ENCODE assay signal across 19 cellular contexts in the genomic region with DNA sequence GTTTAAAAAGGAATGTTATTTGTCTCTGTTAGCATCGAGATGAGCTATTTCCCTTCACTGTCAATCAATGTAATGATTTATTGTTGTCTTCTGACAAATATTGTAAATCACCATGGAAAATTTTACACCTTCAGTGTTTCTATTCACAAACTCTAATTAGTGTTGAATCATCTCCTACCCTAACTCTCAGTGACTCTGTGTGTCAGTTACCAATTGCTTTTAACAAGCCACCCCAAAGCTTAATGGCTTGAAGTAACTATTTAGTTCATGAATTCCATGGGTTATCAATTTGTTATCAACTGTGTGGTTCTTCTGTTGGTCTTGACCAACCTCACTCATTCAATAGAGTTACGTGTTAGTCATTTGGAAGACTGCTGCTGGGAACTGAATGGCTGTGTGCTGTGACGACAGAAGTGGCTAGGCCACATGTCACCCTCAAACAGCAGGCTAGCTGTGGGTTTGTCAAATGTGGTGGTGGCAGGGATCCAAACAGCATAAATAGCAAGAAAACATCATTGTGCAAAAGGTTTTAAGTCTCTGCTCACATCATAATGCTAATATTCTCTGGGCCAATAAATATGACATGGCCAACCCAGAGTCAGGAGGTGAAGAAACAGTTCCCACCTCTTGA.
DNase-seq lines count a peak whose midpoint lies in the region; ATAC-seq and TF ChIP-seq lines count a peak whose summit lies in the region.
"Had no signal": no experiment of that assay in that cellular context is flagged by ENCODE, and none has a peak within 500 bp of the region (broad histone marks: within the 10 kb centered on the region; RNA-seq: fewer than 3 reads in every experiment).

No MANE protein-coding gene starts in this region.

- H2BK12ac ChIP-seq in neuronal stem cell (ENCODE audit: low read length), result no peak overlapping the region

- no peak overlapping the region for H3K27ac ChIP-seq in DND-41 (ENCODE audit: low read length)
- H3K27ac ChIP-seq in neuronal stem cell (replicated peaks; ENCODE audit: low read length), result no peak overlapping the region

- no peak overlapping the region for H4K8ac ChIP-seq in neuronal stem cell (ENCODE audit: low read depth, low read length)

- no peak overlapping the region for H4K91ac ChIP-seq in neuronal stem cell (ENCODE audit: low read depth, low read length, poor library complexity)

- 0 out of 3 replicates have a peak, but pooled peaks have one; percentile 40 for ATAC-seq in DND-41 (ENCODE audit: insufficient read depth, low read depth)
- ATAC-seq in HG02798 (IDR thresholded peaks at IDR 0.05; ENCODE audit: poor library complexity, unreplicated experiment), result no peak
- ATAC-seq: SK-N-SH treated with all-trans-retinoic acid at 6 μM for 48 hours, T-cell had no signal

- H2BK5ac ChIP-seq in neuronal stem cell (ENCODE audit: low read length), result no peak overlapping the region

- no peaks in the 10 kb centered on the region for H3K79me1 ChIP-seq in neuronal stem cell (ENCODE audit: low read depth, low read length)

- no peak overlapping the region for H2AK5ac ChIP-seq in neuronal stem cell (ENCODE audit: low read depth, low read length)

- H2AFZ ChIP-seq in DND-41 (ENCODE audit: low read depth, low read length), result 0 out of 2 replicates have a peak overlapping the region, but pooled peaks have one; percentile 27
- H2AFZ ChIP-seq in neuronal stem cell (ENCODE audit: low read length), result peak overlapping the region; percentile 53

- H3K27me3 ChIP-seq in DND-41 (ENCODE audit: insufficient read depth, low read length, poor library complexity) (no peaks in the 10 kb centered on the region), neuronal stem cell (ENCODE audit: control insufficient read depth in 3 of 3, insufficient read depth in 3 of 3, low read depth in 1 of 3, low read length in 3 of 3) (no peaks in the 10 kb centered on the region)
- H3K27me3 ChIP-seq: MG63 had no signal

- H2BK120ac ChIP-seq in neuronal stem cell (ENCODE audit: low read depth, low read length), result no peak overlapping the region

- DNase-seq in DND-41 (peak; percentile 10), LHCN-M2 (ENCODE audit: low read depth) (peak; percentile 9), astrocyte of the spinal cord (ENCODE audit: low read depth, low spot score) (peak; percentile 7), neuronal stem cell (ENCODE audit: low spot score) (no peak), NCI-H128 (lab: John Stamatoyannopoulos, UW; ENCODE audit: unreplicated experiment) (no peak), NCI-H82 treated with DMSO at 0.1 percent for 48 hours (lab: John Stamatoyannopoulos, UW; ENCODE audit: unreplicated experiment) (no peak)
- DNase-seq: DMS 273 treated with DMSO at 0.1 percent for 48 hours, HCEC 1CT, Karpas-422, MG63, NCI-H1105 treated with DMSO at 0.1 percent for 48 hours, NCI-H1694 treated with DMSO at 0.1 percent for 48 hours, NCI-H774, OCI-M1, RPMI8226, SHP77 treated with DMSO at 0.1 percent for 48 hours had no signal

- no peak for TF ChIP-seq CTCF in DND-41 (IDR thresholded peaks at IDR 0.05; ENCODE audit: borderline replicate concordance, extremely low read depth, low read length, poor library complexity, severe bottlenecking)
- no peak for TF ChIP-seq CTCF in astrocyte of the spinal cord (IDR thresholded peaks at IDR 0.05; ENCODE audit: low read depth, low read length)

- peaks cover 4% of the 10 kb centered on the region for H3K9me3 ChIP-seq in DND-41 (ENCODE audit: insufficient read depth, low read length, severe bottlenecking)
- H3K9me3 ChIP-seq in neuronal stem cell (replicated peaks in 1 of 2; ENCODE audit: control insufficient read depth in 2 of 2, insufficient read depth in 1 of 2, low read depth in 1 of 2, low read length in 2 of 2), result no peaks in the 10 kb centered on the region
- H3K9me3 ChIP-seq: MG63 had no signal

- H3K4me2 ChIP-seq in DND-41 (ENCODE audit: insufficient read depth, low read length) (no peak overlapping the region), neuronal stem cell (ENCODE audit: insufficient read depth, low read length, poor library complexity, severe bottlenecking) (no peak overlapping the region)

- H3K9ac ChIP-seq in DND-41 (ENCODE audit: low read depth, low read length), result no peak overlapping the region
- H3K9ac ChIP-seq in neuronal stem cell (ENCODE audit: low read depth, low read length, poor library complexity), result no peak overlapping the region

- H3K18ac ChIP-seq in neuronal stem cell (ENCODE audit: low read length), result no peak overlapping the region

- no peaks in the 10 kb centered on the region for H3K79me2 ChIP-seq in DND-41 (ENCODE audit: insufficient read depth, low read length)

- H3K14ac ChIP-seq in neuronal stem cell (ENCODE audit: low read length), result no peak overlapping the region

- in situ Hi-C loops in astrocyte of the spinal cord (cut with HindIII; ENCODE audit: low sequenced_read_pairs), result no loop called here

- no CpG with 5 or more reads among the region's 3 CpGs for WGBS in neuronal stem cell (ENCODE audit: extremely low coverage in 2 of 2, insufficient read length in 2 of 2, insufficient replicate concordance in 1 of 2), 2 donors

- H3K36me3 ChIP-seq in DND-41 (ENCODE audit: insufficient read depth, low read length) (no peaks in the 10 kb centered on the region), neuronal stem cell (replicated peaks in 1 of 2; ENCODE audit: control insufficient read depth in 2 of 2, insufficient read depth in 2 of 2, low read length in 2 of 2) (no peaks in the 10 kb centered on the region)
- H3K36me3 ChIP-seq: MG63 had no signal

- no peaks in the 10 kb centered on the region for H4K20me1 ChIP-seq in DND-41 (ENCODE audit: insufficient read depth, low read length)

- no peak overlapping the region for H3K4ac ChIP-seq in neuronal stem cell (ENCODE audit: low read length)

- H2BK15ac ChIP-seq in neuronal stem cell (ENCODE audit: low read length), result no peak overlapping the region

- no peak overlapping the region for H3K23ac ChIP-seq in neuronal stem cell (ENCODE audit: low read depth, low read length, poor library complexity)

- H3K4me1 ChIP-seq in DND-41 (ENCODE audit: insufficient read depth, low read length) (no peaks in the 10 kb centered on the region; the same call in 1 of the 2 replicates), neuronal stem cell (ENCODE audit: control insufficient read depth in 2 of 2, insufficient read depth in 1 of 2, low read depth in 1 of 2, low read length in 2 of 2) (peaks cover 0 to 5% of the 10 kb centered on the region in 2 donors)

- H3K4me3 ChIP-seq in DND-41 (ENCODE audit: low read depth in 1 of 2, low read length in 2 of 2) (no peak overlapping the region), astrocyte of the spinal cord (ENCODE audit: low read depth, low read length) (no peak overlapping the region), neuronal stem cell (ENCODE audit: low read length in 2 of 2) (no peak overlapping the region)
- H3K4me3 ChIP-seq: MG63 had no signal

Comparison
In these comparisons a context has a peak if more than half of its experiments do, and no peak if none do; other contexts are left out.
1. DNase-seq: peak in DND-41 (single experiment), LHCN-M2 (single experiment) and astrocyte of the spinal cord (single experiment); none in neuronal stem cell (single experiment), NCI-H128 (single experiment) and NCI-H82 treated with DMSO at 0.1 percent for 48 hours (single experiment).